In genomic region chr16:19429271-19429670, GRCh38 we compare ENCODE assay signal across 2 cellular contexts.
TF ChIP-seq lines count a peak whose summit lies in the region.

No MANE protein-coding gene starts in this region.

TF ChIP-seq in liver, 16 proteins besides CTCF, POLR2A, EP300 and RAD21:
- TF ChIP-seq FOXA2 (IDR thresholded peaks at IDR 0.05) (peak; percentile 95), SP1 (IDR thresholded peaks at IDR 0.05) (peak; percentile 79), RXRA (IDR thresholded peaks at IDR 0.05) (peak; percentile 71 to 93), ZBTB33 (IDR thresholded peaks at IDR 0.05) (peak; percentile 90), JUND (IDR thresholded peaks at IDR 0.05) (peak; percentile 79 to 96), HNF4A (conservative IDR thresholded peaks at IDR 0.05) (peak; percentile 62 to 87), HNF4G (IDR thresholded peaks at IDR 0.05) (peak; percentile 23), ATF3 (IDR thresholded peaks at IDR 0.05) (peak; percentile 24), FOXA1 (IDR thresholded peaks at IDR 0.05) (peak; percentile 97), YY1 (IDR thresholded peaks at IDR 0.05) (peak; percentile 81), TAF1 (conservative IDR thresholded peaks at IDR 0.05) (no peak), GABPA (IDR thresholded peaks at IDR 0.05 in 1 of 2, conservative IDR thresholded peaks at IDR 0.05 in 1 of 2) (no peak), NR2F2 (IDR thresholded peaks at IDR 0.05) (peak; percentile 14), EGR1 (IDR thresholded peaks at IDR 0.05; ENCODE audit: low read depth in 2 of 2) (peak in 1 of 2 donors; percentile 93)
- TF ChIP-seq, protein P1, sequence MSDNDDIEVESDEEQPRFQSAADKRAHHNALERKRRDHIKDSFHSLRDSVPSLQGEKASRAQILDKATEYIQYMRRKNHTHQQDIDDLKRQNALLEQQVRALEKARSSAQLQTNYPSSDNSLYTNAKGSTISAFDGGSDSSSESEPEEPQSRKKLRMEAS (IDR thresholded peaks at IDR 0.05): peak; percentile 99
- TF ChIP-seq, protein P2, sequence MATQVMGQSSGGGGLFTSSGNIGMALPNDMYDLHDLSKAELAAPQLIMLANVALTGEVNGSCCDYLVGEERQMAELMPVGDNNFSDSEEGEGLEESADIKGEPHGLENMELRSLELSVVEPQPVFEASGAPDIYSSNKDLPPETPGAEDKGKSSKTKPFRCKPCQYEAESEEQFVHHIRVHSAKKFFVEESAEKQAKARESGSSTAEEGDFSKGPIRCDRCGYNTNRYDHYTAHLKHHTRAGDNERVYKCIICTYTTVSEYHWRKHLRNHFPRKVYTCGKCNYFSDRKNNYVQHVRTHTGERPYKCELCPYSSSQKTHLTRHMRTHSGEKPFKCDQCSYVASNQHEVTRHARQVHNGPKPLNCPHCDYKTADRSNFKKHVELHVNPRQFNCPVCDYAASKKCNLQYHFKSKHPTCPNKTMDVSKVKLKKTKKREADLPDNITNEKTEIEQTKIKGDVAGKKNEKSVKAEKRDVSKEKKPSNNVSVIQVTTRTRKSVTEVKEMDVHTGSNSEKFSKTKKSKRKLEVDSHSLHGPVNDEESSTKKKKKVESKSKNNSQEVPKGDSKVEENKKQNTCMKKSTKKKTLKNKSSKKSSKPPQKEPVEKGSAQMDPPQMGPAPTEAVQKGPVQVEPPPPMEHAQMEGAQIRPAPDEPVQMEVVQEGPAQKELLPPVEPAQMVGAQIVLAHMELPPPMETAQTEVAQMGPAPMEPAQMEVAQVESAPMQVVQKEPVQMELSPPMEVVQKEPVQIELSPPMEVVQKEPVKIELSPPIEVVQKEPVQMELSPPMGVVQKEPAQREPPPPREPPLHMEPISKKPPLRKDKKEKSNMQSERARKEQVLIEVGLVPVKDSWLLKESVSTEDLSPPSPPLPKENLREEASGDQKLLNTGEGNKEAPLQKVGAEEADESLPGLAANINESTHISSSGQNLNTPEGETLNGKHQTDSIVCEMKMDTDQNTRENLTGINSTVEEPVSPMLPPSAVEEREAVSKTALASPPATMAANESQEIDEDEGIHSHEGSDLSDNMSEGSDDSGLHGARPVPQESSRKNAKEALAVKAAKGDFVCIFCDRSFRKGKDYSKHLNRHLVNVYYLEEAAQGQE (IDR thresholded peaks at IDR 0.05): peak; percentile 70

TF ChIP-seq in HepG2, 621 proteins besides CTCF, POLR2A, EP300 and RAD21:
- TF ChIP-seq, protein P3, sequence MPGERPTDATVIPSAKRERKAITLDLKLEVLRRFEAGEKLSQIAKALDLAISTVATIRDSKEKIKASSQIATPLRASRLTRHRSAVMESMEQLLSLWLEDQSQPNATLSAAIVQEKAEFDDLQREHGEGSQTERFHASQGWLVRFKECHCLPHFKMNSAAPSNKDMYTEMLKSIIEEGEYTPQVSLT (CRISPR knock-in tag; IDR thresholded peaks at IDR 0.05; ENCODE audit: borderline replicate concordance, low read depth): no peak
- TF ChIP-seq TBP (CRISPR knock-in tag; IDR thresholded peaks at IDR 0.05) (no peak), ZNF609 (CRISPR knock-in tag; IDR thresholded peaks at IDR 0.05; ENCODE audit: borderline replicate concordance) (no peak), ZNF839 (CRISPR knock-in tag; IDR thresholded peaks at IDR 0.05; ENCODE audit: borderline replicate concordance) (no peak), NFE2L2 (IDR thresholded peaks at IDR 0.05; ENCODE audit: low read length) (no peak), ZNF605 (CRISPR knock-in tag; IDR thresholded peaks at IDR 0.05) (no peak), CHCHD3 (CRISPR knock-in tag; IDR thresholded peaks at IDR 0.05) (no peak), RFX5 (IDR thresholded peaks at IDR 0.05; ENCODE audit: low read depth, low read length) (no peak), BCL6 (CRISPR knock-in tag; IDR thresholded peaks at IDR 0.05) (no peak), EHMT2 (IDR thresholded peaks at IDR 0.05; ENCODE audit: borderline replicate concordance, low read depth, low read length) (no peak), SAP130 (CRISPR knock-in tag; IDR thresholded peaks at IDR 0.05; ENCODE audit: low read depth) (no peak), LRRFIP1 (CRISPR knock-in tag; conservative IDR thresholded peaks at IDR 0.05) (no peak), PHB2 (IDR thresholded peaks at IDR 0.05; ENCODE audit: partially characterized antibody) (no peak), ZBTB10 (CRISPR knock-in tag; IDR thresholded peaks at IDR 0.05; ENCODE audit: borderline replicate concordance) (no peak)
